Comparison of ENCODE assay signal across 8 cellular contexts in genomic region chr12:92065018-92065499, GRCh38.
DNase-seq lines count a peak whose midpoint lies in the region; ATAC-seq lines count a peak whose summit lies in the region.

No MANE protein-coding gene starts in this region.

- ATAC-seq in GM21576 (IDR thresholded peaks at IDR 0.05; ENCODE audit: unreplicated experiment) (peak; percentile 52), esophagus mucosa (no peak), right cardiac atrium (no peak)

- DNase-seq in DMS53 treated with DMSO at 0.1 percent for 48 hours (lab: John Stamatoyannopoulos, UW; ENCODE audit: unreplicated experiment) (peak; percentile 97), NCI-H1417 (lab: John Stamatoyannopoulos, UW) (peak in 2 of 3 experiments; percentile 82 to 93), OCI-M2 (lab: John Stamatoyannopoulos, UW; ENCODE audit: unreplicated experiment) (no peak), right cardiac atrium (no peak)

- H3K27ac Mint-ChIP-seq in activated naive CD4-positive, alpha-beta T cell treated with anti-CD3 and anti-CD28 coated beads, Interleukin-2, amount 50 U/mL, for 24 hours, result peak overlapping the region; percentile 96

- intact Hi-C loops in right cardiac atrium (cut with DNase I), result no loop called here

- H3K27me3 ChIP-seq in muscle layer of duodenum (ENCODE audit: low read depth, low read length), result no peaks in the 10 kb centered on the region
- no peaks in the 10 kb centered on the region for H3K27me3 ChIP-seq in right cardiac atrium (ENCODE audit: control insufficient read depth, insufficient read depth)

- peaks cover 19% of the 10 kb centered on the region for H3K36me3 Mint-ChIP-seq in activated naive CD4-positive, alpha-beta T cell treated with anti-CD3 and anti-CD28 coated beads, Interleukin-2, amount 50 U/mL, for 24 hours

- H3K4me3 ChIP-seq in muscle layer of duodenum (ENCODE audit: low read depth in 1 of 2, low read length in 2 of 2) (peak overlapping the region in 1 of 2 donors; percentile 7), right cardiac atrium (ENCODE audit: low read length) (no peak overlapping the region)

- peak overlapping the region; percentile 49 for H3K4me3 Mint-ChIP-seq in activated naive CD4-positive, alpha-beta T cell treated with anti-CD3 and anti-CD28 coated beads, Interleukin-2, amount 50 U/mL, for 24 hours

- H3K4me1 Mint-ChIP-seq in activated naive CD4-positive, alpha-beta T cell treated with anti-CD3 and anti-CD28 coated beads, Interleukin-2, amount 50 U/mL, for 24 hours, result peaks cover 74% of the 10 kb centered on the region

- H3K27me3 Mint-ChIP-seq in activated naive CD4-positive, alpha-beta T cell treated with anti-CD3 and anti-CD28 coated beads, Interleukin-2, amount 50 U/mL, for 24 hours, result no peaks in the 10 kb centered on the region

- peaks cover 19% of the 10 kb centered on the region for H3K9me3 Mint-ChIP-seq in activated naive CD4-positive, alpha-beta T cell treated with anti-CD3 and anti-CD28 coated beads, Interleukin-2, amount 50 U/mL, for 24 hours

- H3K9me3 ChIP-seq in muscle layer of duodenum (ENCODE audit: control insufficient read depth in 1 of 2, low read length in 2 of 2) (no peaks in the 10 kb centered on the region), right cardiac atrium (ENCODE audit: control insufficient read depth, low read length) (no peaks in the 10 kb centered on the region)

- H3K27ac ChIP-seq in muscle layer of duodenum (ENCODE audit: low read length) (peak overlapping the region; percentile 32), right cardiac atrium (ENCODE audit: low read length) (no peak overlapping the region)

- H3K4me1 ChIP-seq in muscle layer of duodenum (ENCODE audit: control insufficient read depth in 1 of 2, insufficient read depth in 2 of 2, low read length in 2 of 2) (peaks cover 0 to 7% of the 10 kb centered on the region in 2 donors), right cardiac atrium (ENCODE audit: control insufficient read depth, insufficient read depth, low read length) (peaks cover 3% of the 10 kb centered on the region)

- 58% methylated on average over 8 of the region's 8 CpGs for WGBS in right cardiac atrium

- no peaks in the 10 kb centered on the region for H3K36me3 ChIP-seq in muscle layer of duodenum (ENCODE audit: control insufficient read depth in 1 of 2, insufficient read depth in 2 of 2, low read length in 2 of 2)

Comparison
In these comparisons a context has a peak if more than half of its experiments do, and no peak if none do; other contexts are left out.
1. DNase-seq: peak in DMS53 treated with DMSO at 0.1 percent for 48 hours (single experiment) and NCI-H1417 (2 of 3); none in OCI-M2 (single experiment) and right cardiac atrium (0 of 3).